8 cellular contexts compared by ENCODE assay signal in the genomic region with DNA sequence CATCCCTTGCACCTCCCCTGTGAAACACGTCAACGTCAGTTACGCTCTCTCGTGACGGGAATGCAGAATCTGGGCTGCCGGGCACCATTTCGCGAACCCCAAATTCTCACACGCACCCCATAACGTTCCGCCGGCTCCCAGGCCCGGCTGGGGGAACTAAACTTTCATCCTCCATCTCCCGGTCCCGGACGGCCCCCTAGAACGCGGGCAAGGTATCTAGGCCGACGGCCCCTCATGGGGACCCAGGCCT. TPM values are rescaled to one million over a fixed set of nuclear protein-coding genes. Genes with fewer than 3 reads are reported as not detected.
DNase-seq lines count a peak whose midpoint lies in the region; ATAC-seq, FAIRE-seq and TF ChIP-seq lines count a peak whose summit lies in the region.

No MANE protein-coding gene starts in this region.

- 0% methylated on average over 19 of the region's 20 CpGs for WGBS in K562 (ENCODE audit: insufficient coverage, low coverage, missing lambda C conversion rate)

- H3K27me3 ChIP-seq in K562 (ENCODE audit: control insufficient read depth in 2 of 2, insufficient read depth in 2 of 2, low read length in 2 of 2) = no peaks in the 10 kb centered on the region
- H3K27me3 ChIP-seq in layer of hippocampus (ENCODE audit: control insufficient read depth, insufficient read depth, low read length) = no peaks in the 10 kb centered on the region

- in situ Hi-C loops in K562 (cut with MboI) = no loop called here

- intact Hi-C loops in K562 (cut with micrococcal nuclease) = loop anchor here (5.0 to 10.0 kb wide), 3 partner anchors 49 to 556 kb away; a partner anchor contains a TSS

- H3K9me1 ChIP-seq in K562 (ENCODE audit: control insufficient read depth, insufficient read depth, low read length) = no peaks in the 10 kb centered on the region

- no peak for TF ChIP-seq CTCF in K562 (IDR thresholded peaks at IDR 0.05 in 2 of 3, conservative IDR thresholded peaks at IDR 0.05 in 1 of 3; ENCODE audit: insufficient read depth in 2 of 3, low read depth in 1 of 3, low read length in 3 of 3)

- peak overlapping the region; percentile 100 for H2AFZ ChIP-seq in K562 (ENCODE audit: low read depth, low read length)

- H3K4me3 ChIP-seq in K562 = peak overlapping the region; percentile 81

- peak overlapping the region; percentile 82 for H3K4me2 ChIP-seq in K562 (ENCODE audit: insufficient read depth, low read length)

- peak overlapping the region; percentile 94 to 96 for H3K9ac ChIP-seq in K562 (ENCODE audit: insufficient read depth in 1 of 2, low read depth in 2 of 2, low read length in 2 of 2)

- POLR2A ChIA-PET in K562 (lab: Yijun Ruan, JAX) = interaction anchor here (0.9 kb wide), 1 partner anchor 127 kb away, joined by 3 read pairs; no protein-coding TSS in a partner anchor

- no TSS peak for BruUV-seq in K562 (replicated peaks; lab: Mats Ljungman, UMichigan)

- no peak for TF ChIP-seq POLR2A in K562 (conservative IDR thresholded peaks at IDR 0.05)

- FAIRE-seq in K562 (lab: Jason Lieb, UNC) = no peak

- peak; percentile 19 for ATAC-seq in K562
- ATAC-seq in GM21528 (IDR thresholded peaks at IDR 0.05; ENCODE audit: low FRiP score, unreplicated experiment) = no peak

- peaks cover 6 to 25% of the 10 kb centered on the region in 2 experiments for H3K4me1 ChIP-seq in K562 (replicated peaks in 1 of 2; ENCODE audit: control insufficient read depth in 2 of 2, insufficient read depth in 2 of 2, low read length in 2 of 2)

- CTCF ChIA-PET in K562 (lab: Yijun Ruan, JAX; ENCODE audit: low intra/inter-chr PET ratio) = interaction anchor here (0.7 kb wide), 1 partner anchor 18 kb away, joined by 3 read pairs; no protein-coding TSS in a partner anchor

- no peak for TF ChIP-seq RAD21 in K562 (CRISPR knock-in tag; conservative IDR thresholded peaks at IDR 0.05 in 1 of 2, IDR thresholded peaks at IDR 0.05 in 1 of 2)

- H3K27ac ChIP-seq in K562 (ENCODE audit: extremely low read depth, low read depth, low read length) (peak overlapping the region; percentile 94), layer of hippocampus (ENCODE audit: low read depth, low read length) (peak overlapping the region; percentile 100)

- H4K20me1 ChIP-seq in K562 (replicated peaks; ENCODE audit: control insufficient read depth, insufficient read depth, low read length) = no peaks in the 10 kb centered on the region

- H3K9me3 ChIP-seq in K562 (replicated peaks; ENCODE audit: control insufficient read depth, insufficient read depth, low read depth, low read length) = no peaks in the 10 kb centered on the region

- H3K79me2 ChIP-seq in K562 (ENCODE audit: control insufficient read depth, insufficient read depth, low read length) = peaks cover 35% of the 10 kb centered on the region

- TF ChIP-seq EP300 in K562 (IDR thresholded peaks at IDR 0.05; ENCODE audit: low read length) = no peak

- DNase-seq in COR-L47 (lab: John Stamatoyannopoulos, UW) (peak; percentile 14), HT1080 (ENCODE audit: low read depth) (peak; percentile 23), K562 (ENCODE audit: extremely low read depth in 1 of 4, low spot score in 3 of 4) (no peak), epidermal melanocyte (ENCODE audit: insufficient read length, low spot score) (no peak), inferior parietal cortex (ENCODE audit: extremely low spot score) (no peak)
- DNase-seq in stimulated activated naive CD4-positive, alpha-beta T cell treated with Interleukin-2 at 50 U/mL for 16 hours (lab: John Stamatoyannopoulos, UW) = peak; percentile 50

- peaks cover 8% of the 10 kb centered on the region; the same call in 1 of the 3 replicates for H3K36me3 ChIP-seq in K562 (ENCODE audit: control insufficient read depth, insufficient read depth, low read length)

TF ChIP-seq in K562, 482 proteins besides CTCF, POLR2A, EP300 and RAD21 (continues in another document):
- TF ChIP-seq, protein P1, sequence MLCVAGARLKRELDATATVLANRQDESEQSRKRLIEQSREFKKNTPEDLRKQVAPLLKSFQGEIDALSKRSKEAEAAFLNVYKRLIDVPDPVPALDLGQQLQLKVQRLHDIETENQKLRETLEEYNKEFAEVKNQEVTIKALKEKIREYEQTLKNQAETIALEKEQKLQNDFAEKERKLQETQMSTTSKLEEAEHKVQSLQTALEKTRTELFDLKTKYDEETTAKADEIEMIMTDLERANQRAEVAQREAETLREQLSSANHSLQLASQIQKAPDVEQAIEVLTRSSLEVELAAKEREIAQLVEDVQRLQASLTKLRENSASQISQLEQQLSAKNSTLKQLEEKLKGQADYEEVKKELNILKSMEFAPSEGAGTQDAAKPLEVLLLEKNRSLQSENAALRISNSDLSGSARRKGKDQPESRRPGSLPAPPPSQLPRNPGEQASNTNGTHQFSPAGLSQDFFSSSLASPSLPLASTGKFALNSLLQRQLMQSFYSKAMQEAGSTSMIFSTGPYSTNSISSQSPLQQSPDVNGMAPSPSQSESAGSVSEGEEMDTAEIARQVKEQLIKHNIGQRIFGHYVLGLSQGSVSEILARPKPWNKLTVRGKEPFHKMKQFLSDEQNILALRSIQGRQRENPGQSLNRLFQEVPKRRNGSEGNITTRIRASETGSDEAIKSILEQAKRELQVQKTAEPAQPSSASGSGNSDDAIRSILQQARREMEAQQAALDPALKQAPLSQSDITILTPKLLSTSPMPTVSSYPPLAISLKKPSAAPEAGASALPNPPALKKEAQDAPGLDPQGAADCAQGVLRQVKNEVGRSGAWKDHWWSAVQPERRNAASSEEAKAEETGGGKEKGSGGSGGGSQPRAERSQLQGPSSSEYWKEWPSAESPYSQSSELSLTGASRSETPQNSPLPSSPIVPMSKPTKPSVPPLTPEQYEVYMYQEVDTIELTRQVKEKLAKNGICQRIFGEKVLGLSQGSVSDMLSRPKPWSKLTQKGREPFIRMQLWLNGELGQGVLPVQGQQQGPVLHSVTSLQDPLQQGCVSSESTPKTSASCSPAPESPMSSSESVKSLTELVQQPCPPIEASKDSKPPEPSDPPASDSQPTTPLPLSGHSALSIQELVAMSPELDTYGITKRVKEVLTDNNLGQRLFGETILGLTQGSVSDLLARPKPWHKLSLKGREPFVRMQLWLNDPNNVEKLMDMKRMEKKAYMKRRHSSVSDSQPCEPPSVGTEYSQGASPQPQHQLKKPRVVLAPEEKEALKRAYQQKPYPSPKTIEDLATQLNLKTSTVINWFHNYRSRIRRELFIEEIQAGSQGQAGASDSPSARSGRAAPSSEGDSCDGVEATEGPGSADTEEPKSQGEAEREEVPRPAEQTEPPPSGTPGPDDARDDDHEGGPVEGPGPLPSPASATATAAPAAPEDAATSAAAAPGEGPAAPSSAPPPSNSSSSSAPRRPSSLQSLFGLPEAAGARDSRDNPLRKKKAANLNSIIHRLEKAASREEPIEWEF (CRISPR knock-in tag; IDR thresholded peaks at IDR 0.05) = no peak

RNA-seq across cellular contexts. Expression of a gene that starts 0.5 kb away (rescaled TPM):
- 0.47 and 1.8 TPM in 2 replicates for total RNA-seq in HT1080 (2014; rRNA removed; shearing (Covaris generic))
- polyA plus RNA-seq in HT1080 (2015; cell fraction: cytosol; rRNA removed) = 1.3 and 1.5 TPM in 2 replicates
- polyA plus RNA-seq in HT1080 (2015; cell fraction: nucleus; rRNA removed) = 5.4 and 7.1 TPM in 2 replicates
- 4.1 and 14.7 TPM in 2 replicates for total RNA-seq in K562 (2011; cell fraction: chromatin; rRNA removed; ENCODE audit: low replicate concordance)
- 4.2 and 4.5 TPM in 2 replicates for total RNA-seq in K562 (2011; cell fraction: nucleolus; rRNA removed)
- total RNA-seq in K562 (2011; cell fraction: nucleoplasm; rRNA removed) = 8.4 and 12.7 TPM in 2 replicates
- total RNA-seq in K562 (2014; rRNA removed) = 1.6 and 3.0 TPM in 2 replicates
- total RNA-seq in K562 (2014; rRNA removed; fragmentation: Illumina TruSeq; extraction: Trizol) = 3.2 TPM in 2 replicates
- total RNA-seq in K562 (2015; rRNA removed; fragmentation: Illumina TruSeq; extraction: Trizol) = 2.8 and 4.0 TPM in 2 replicates
- 2.4 and 2.8 TPM in 2 replicates for total RNA-seq in K562 (2021)
- 3.8 and 4.3 TPM in 2 replicates for polyA plus RNA-seq in K562 (2011; rRNA removed)
- polyA plus RNA-seq in K562 (2011; cell fraction: cytosol; rRNA removed) = 0.60 and 2.4 TPM in 2 replicates
- polyA plus RNA-seq in K562 (2011; cell fraction: nucleus; rRNA removed) = 6.5 and 7.5 TPM in 2 replicates
- polyA plus RNA-seq in K562 (2012) = 1.3 and 1.8 TPM in 2 replicates
- 2.3 and 3.0 TPM in 2 replicates for polyA plus RNA-seq in K562 (2014; fragmentation: Illumina TruSeq; extraction: Trizol)
- 1 to 10 TPM in 1 of 2 experiments, under 1 TPM in 1; 0.53 to 1.1 TPM for polyA plus RNA-seq in K562 (2014; fragmentation: Nextera tagmentation; extraction: Ambion mirVana)
- polyA plus RNA-seq in K562 (2014; rRNA removed) = 3.2 and 5.9 TPM in 2 replicates
- 4.4 and 10.4 TPM in 2 replicates for polyA minus RNA-seq in K562 (2011; rRNA and poly(A)+ RNA removed)
- polyA minus RNA-seq in K562 (2011; cell fraction: cytosol; rRNA and poly(A)+ RNA removed) = 0.46 and 2.7 TPM in 2 replicates
- 6.6 and 8.4 TPM in 2 replicates for polyA minus RNA-seq in K562 (2011; cell fraction: nucleus; rRNA and poly(A)+ RNA removed)

RNA-seq across cellular contexts. Expression of a gene that starts 51.2 kb away (rescaled TPM):
- total RNA-seq in HT1080 (2014; rRNA removed; shearing (Covaris generic)) = 65.6 and 73.5 TPM in 2 replicates
- polyA plus RNA-seq in HT1080 (2015; cell fraction: cytosol; rRNA removed) = 44.6 and 46.3 TPM in 2 replicates
- 82.9 and 87.3 TPM in 2 replicates for polyA plus RNA-seq in HT1080 (2015; cell fraction: nucleus; rRNA removed)
- total RNA-seq in K562 (2011; cell fraction: chromatin; rRNA removed; ENCODE audit: low replicate concordance) = 110 and 220 TPM in 2 replicates
- 147 and 161 TPM in 2 replicates for total RNA-seq in K562 (2011; cell fraction: nucleolus; rRNA removed)
- 106 and 109 TPM in 2 replicates for total RNA-seq in K562 (2011; cell fraction: nucleoplasm; rRNA removed)
- total RNA-seq in K562 (2014; rRNA removed) (21.8 and 34.0 TPM in 2 replicates), K562 (2014; rRNA removed; fragmentation: Illumina TruSeq; extraction: Trizol) (23.8 and 26.3 TPM in 2 replicates), K562 (2015; rRNA removed; fragmentation: Illumina TruSeq; extraction: Trizol) (20.2 and 21.5 TPM in 2 replicates), K562 (2021) (51.5 and 54.8 TPM in 2 replicates)
- polyA plus RNA-seq in K562 (2011; rRNA removed) (36.6 and 39.0 TPM in 2 replicates), K562 (2014; fragmentation: Illumina TruSeq; extraction: Trizol) (42.6 and 45.5 TPM in 2 replicates), K562 (2014; fragmentation: Nextera tagmentation; extraction: Ambion mirVana) (1 to 10 TPM; 1.5 to 2.6 TPM), K562 (2014; rRNA removed) (40.9 and 47.0 TPM in 2 replicates)
- 34.9 and 56.0 TPM in 2 replicates for polyA plus RNA-seq in K562 (2011; cell fraction: cytosol; rRNA removed)
- polyA plus RNA-seq in K562 (2011; cell fraction: nucleus; rRNA removed) = 171 and 243 TPM in 2 replicates
- polyA plus RNA-seq in K562 (2012) = 27.9 and 41.6 TPM in 2 replicates
- 47.4 and 65.5 TPM in 2 replicates for polyA minus RNA-seq in K562 (2011; rRNA and poly(A)+ RNA removed)
- polyA minus RNA-seq in K562 (2011; cell fraction: cytosol; rRNA and poly(A)+ RNA removed) = 22.6 and 27.7 TPM in 2 replicates
- polyA minus RNA-seq in K562 (2011; cell fraction: nucleus; rRNA and poly(A)+ RNA removed) = 45.9 and 47.4 TPM in 2 replicates

Comparison
In these comparisons a context has a peak if more than half of its experiments do, and no peak if none do; other contexts are left out.
1. DNase-seq: peak in COR-L47 (single experiment), HT1080 (single experiment) and stimulated activated naive CD4-positive, alpha-beta T cell treated with Interleukin-2 at 50 U/mL for 16 hours (single experiment); none in K562 (0 of 4), epidermal melanocyte (single experiment) and inferior parietal cortex (single experiment).